Comparison of ENCODE assay signal across 20 cellular contexts in genomic region chr5:66343370-66344071, GRCh38.
DNase-seq lines count a peak whose midpoint lies in the region; ATAC-seq and TF ChIP-seq lines count a peak whose summit lies in the region.
"Had no signal": no experiment of that assay in that cellular context is flagged by ENCODE, and none has a peak within 500 bp of the region (broad histone marks: within the 10 kb centered on the region; RNA-seq: fewer than 3 reads in every experiment).

No MANE protein-coding gene starts in this region.

- H3K27me3 ChIP-seq in right atrium auricular region = no peaks in the 10 kb centered on the region
- H3K27me3 ChIP-seq: BLaER1 treated with 17β-estradiol and CSF1 and Interleukin-3, amounts not matched to agents 10 nM and 100 nM had no signal

- H3K4me3 ChIP-seq in right atrium auricular region = no peak overlapping the region
- H3K4me3 ChIP-seq in mucosa of descending colon = no peak overlapping the region
- H3K4me3 ChIP-seq: BLaER1 treated with 17β-estradiol and CSF1 and Interleukin-3, amounts not matched to agents 10 nM and 100 nM; HAP-1; K562; MG63; SJSA1 had no signal

- peak; percentile 46 for ATAC-seq in mucosa of descending colon
- ATAC-seq: HepG2, K562 had no signal

- H3K9me3 ChIP-seq in right atrium auricular region (no peaks in the 10 kb centered on the region), mucosa of descending colon (no peaks in the 10 kb centered on the region)
- H3K9me3 ChIP-seq: HAP-1, MG63, SJSA1 had no signal

- intact Hi-C loops in cardiac septum (cut with DNase I) = no loop called here
- intact Hi-C loops in mucosa of descending colon (cut with DNase I, micrococcal nuclease) = no loop called here

- H3K36me3 ChIP-seq in right atrium auricular region (no peaks in the 10 kb centered on the region), mucosa of descending colon (ENCODE audit: low read depth) (no peaks in the 10 kb centered on the region)
- H3K36me3 ChIP-seq: BLaER1 treated with 17β-estradiol and CSF1 and Interleukin-3, amounts not matched to agents 10 nM and 100 nM; HAP-1; MG63; SJSA1 had no signal

- peak overlapping the region; percentile 31 to 59 for H3K27ac ChIP-seq in right atrium auricular region
- H3K27ac ChIP-seq: BLaER1 treated with 17β-estradiol and CSF1 and Interleukin-3, amounts not matched to agents 10 nM and 100 nM; HL-60; SJSA1 had no signal

- TF ChIP-seq CTCF in right atrium auricular region (IDR thresholded peaks at IDR 0.05) (no peak), mucosa of descending colon (IDR thresholded peaks at IDR 0.05) (no peak)

- H3K4me1 ChIP-seq in right atrium auricular region (no peaks in the 10 kb centered on the region), mucosa of descending colon (ENCODE audit: low read depth) (no peaks in the 10 kb centered on the region)
- H3K4me1 ChIP-seq: HAP-1, SJSA1 had no signal

- DNase-seq in NCI-H1436 (lab: John Stamatoyannopoulos, UW) (peak; percentile 4), NCI-H1436 treated with DMSO at 0.1 percent for 48 hours (lab: John Stamatoyannopoulos, UW) (no peak), right atrium auricular region (ENCODE audit: low spot score) (no peak), cardiac septum (ENCODE audit: low spot score) (no peak), mucosa of descending colon (peak in 1 of 3 donors; percentile 18), GOT3 (lab: John Stamatoyannopoulos, UW) (no peak), midbrain (lab: John Stamatoyannopoulos, UW) (no peak)
- DNase-seq: 8988T; CD4-positive, alpha-beta memory T cell; DMS153; MG63; NCI-H187; NCI-H69; OCI-M1 had no signal
